In genomic region chr11:62727833-62728721, GRCh38 we compare ENCODE assay signal across 1 cellular context.
A peak's percentile ranks its signal among the peaks of the same experiment; 100 is the strongest.
TF ChIP-seq lines count a peak whose summit lies in the region.

A gene with protein sequence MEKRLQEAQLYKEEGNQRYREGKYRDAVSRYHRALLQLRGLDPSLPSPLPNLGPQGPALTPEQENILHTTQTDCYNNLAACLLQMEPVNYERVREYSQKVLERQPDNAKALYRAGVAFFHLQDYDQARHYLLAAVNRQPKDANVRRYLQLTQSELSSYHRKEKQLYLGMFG (plus strand): TSS chr11:62728486. CDS start chr11:62728849, 363 bp downstream.

TF ChIP-seq in K562, 482 proteins besides CTCF, POLR2A, EP300 and RAD21 (continued from another document):
- TF ChIP-seq ZKSCAN1 (IDR thresholded peaks at IDR 0.05; ENCODE audit: low read depth, low read length) (peak; percentile 21; the same call in 1 of the 2 replicates), NCOA1 (IDR thresholded peaks at IDR 0.05; ENCODE audit: low read depth) (no peak), HDAC2 (IDR thresholded peaks at IDR 0.05) (peak; percentile 11; the same call in 1 of the 2 replicates), ERF (CRISPR knock-in tag; IDR thresholded peaks at IDR 0.05) (0 out of 2 replicates have a peak, but pooled peaks have one; percentile 79), NUFIP1 (IDR thresholded peaks at IDR 0.05; ENCODE audit: partially characterized antibody) (no peak), MIER1 (IDR thresholded peaks at IDR 0.05; ENCODE audit: low read depth) (no peak), E2F6 (IDR thresholded peaks at IDR 0.05; ENCODE audit: borderline replicate concordance in 1 of 2, extremely low read depth in 1 of 2, insufficient read depth in 1 of 2, insufficient read length in 1 of 2, low read depth in 1 of 2, low read length in 1 of 2, poor library complexity in 1 of 2, severe bottlenecking in 1 of 2) (no peak), ZNF740 (CRISPR knock-in tag; IDR thresholded peaks at IDR 0.05) (peak; percentile 83), ZNF740 (tag; IDR thresholded peaks at IDR 0.05) (peak in 1 of 2 experiments; percentile 78; a peak in 2 of 4 replicates), MNT (conservative IDR thresholded peaks at IDR 0.05) (peak; percentile 57 to 76; a peak in 3 of 4 replicates), CHD1 (IDR thresholded peaks at IDR 0.05; ENCODE audit: low read length) (peak; percentile 57), CHD2 (IDR thresholded peaks at IDR 0.05; ENCODE audit: low read depth, low read length) (peak; percentile 38; the same call in 1 of the 2 replicates), TAF7 (tag; IDR thresholded peaks at IDR 0.05) (0 out of 2 replicates have a peak, but pooled peaks have one; percentile 34), ZFX (CRISPR knock-in tag; IDR thresholded peaks at IDR 0.05) (peak; percentile 50), NONO (IDR thresholded peaks at IDR 0.05; ENCODE audit: low read depth in 2 of 2, low read length in 1 of 2) (0 out of 4 replicates have a peak, but pooled peaks of 1 of the 2 experiments have one; percentile 54), SIN3A (IDR thresholded peaks at IDR 0.05; ENCODE audit: borderline replicate concordance in 2 of 2, control insufficient read depth in 1 of 2, low read depth in 2 of 2, low read length in 2 of 2) (peak in 1 of 2 experiments; percentile 35; a peak in 3 of 4 replicates), CBX1 (IDR thresholded peaks at IDR 0.05; ENCODE audit: low read depth) (0 out of 2 replicates have a peak, but pooled peaks have one; percentile 9), NR2C1 (IDR thresholded peaks at IDR 0.05) (peak; percentile 99), NR2C1 (tag; IDR thresholded peaks at IDR 0.05) (peak; percentile 99)
- TF ChIP-seq, protein P1, sequence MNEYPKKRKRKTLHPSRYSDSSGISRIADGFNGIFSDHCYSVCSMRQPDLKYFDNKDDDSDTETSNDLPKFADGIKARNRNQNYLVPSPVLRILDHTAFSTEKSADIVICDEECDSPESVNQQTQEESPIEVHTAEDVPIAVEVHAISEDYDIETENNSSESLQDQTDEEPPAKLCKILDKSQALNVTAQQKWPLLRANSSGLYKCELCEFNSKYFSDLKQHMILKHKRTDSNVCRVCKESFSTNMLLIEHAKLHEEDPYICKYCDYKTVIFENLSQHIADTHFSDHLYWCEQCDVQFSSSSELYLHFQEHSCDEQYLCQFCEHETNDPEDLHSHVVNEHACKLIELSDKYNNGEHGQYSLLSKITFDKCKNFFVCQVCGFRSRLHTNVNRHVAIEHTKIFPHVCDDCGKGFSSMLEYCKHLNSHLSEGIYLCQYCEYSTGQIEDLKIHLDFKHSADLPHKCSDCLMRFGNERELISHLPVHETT (CRISPR knock-in tag; conservative IDR thresholded peaks at IDR 0.05 in 1 of 2, IDR thresholded peaks at IDR 0.05 in 1 of 2), result peak in 1 of 2 experiments; percentile 75; a peak in 2 of 4 replicates
TF ChIP-seq in K562: peak in this region for 100.
